28 cellular contexts compared by ENCODE assay signal in the genomic region with DNA sequence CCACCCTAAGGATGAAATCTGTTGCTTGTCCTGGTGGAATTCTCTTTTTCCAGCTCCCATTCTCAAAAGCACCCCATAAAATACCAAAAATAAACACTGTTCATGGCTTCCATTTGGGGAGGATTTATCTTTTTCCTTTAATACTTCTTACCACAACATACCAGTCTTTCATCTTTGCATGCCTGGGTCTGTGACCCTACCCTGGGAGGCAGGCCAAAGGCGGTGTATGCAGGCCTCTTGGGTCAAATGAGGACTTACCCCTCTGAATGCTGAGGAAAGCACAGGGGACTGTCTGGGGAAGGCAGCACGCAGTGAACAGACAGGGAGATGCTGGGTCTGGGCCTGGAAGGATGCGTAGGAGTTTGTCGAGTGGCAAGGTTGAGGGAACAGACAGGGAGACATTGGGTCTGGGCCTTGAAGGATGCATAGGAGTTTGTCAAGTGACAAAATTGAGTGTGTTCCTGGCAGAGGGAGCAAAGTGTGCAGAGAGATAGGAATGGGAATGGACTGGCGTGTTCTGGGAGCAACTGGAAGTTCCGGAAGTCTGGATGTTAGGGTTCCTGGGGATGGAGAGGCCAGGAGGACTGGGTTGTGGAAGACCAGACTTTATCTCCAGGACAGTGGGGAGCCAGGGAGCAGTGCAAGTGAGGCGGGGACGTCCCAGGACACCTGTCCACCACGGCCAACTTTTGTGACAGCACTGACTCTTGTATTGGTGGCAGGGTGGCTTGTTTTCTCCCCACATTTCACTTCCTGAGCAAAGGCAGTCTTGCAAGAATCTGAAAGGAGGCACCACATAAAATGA. TPM values are rescaled to one million over a fixed set of nuclear protein-coding genes. Genes with fewer than 3 reads are reported as not detected.
DNase-seq lines count a peak whose midpoint lies in the region; ATAC-seq, FAIRE-seq and TF ChIP-seq lines count a peak whose summit lies in the region.
"Had no signal": no experiment of that assay in that cellular context is flagged by ENCODE, and none has a peak within 500 bp of the region (broad histone marks: within the 10 kb centered on the region; RNA-seq: fewer than 3 reads in every experiment).

No MANE protein-coding gene starts in this region.

- H3K9me3 ChIP-seq in effector memory CD4-positive, alpha-beta T cell (ENCODE audit: control insufficient read depth, low read length) = no peaks in the 10 kb centered on the region
- H3K9me3 ChIP-seq: gastrocnemius medialis, Peyer's patch had no signal

- POLR2A ChIA-PET in BJ (lab: Charles Lee) = no interaction called here

- FAIRE-seq in endometrium (lab: Jason Lieb, UNC) = peak; percentile 83
- FAIRE-seq: GM12891 had no signal

- intact Hi-C loops in sciatic nerve (cut with DNase I) = no loop called here

- DNase-seq in BJ (ENCODE audit: low read depth) (peak; percentile 56), H7 (peak; percentile 24), sciatic nerve (ENCODE audit: low spot score) (peak; percentile 28), ecto neural progenitor cell (ENCODE audit: low spot score) (no peak)
- DNase-seq in effector memory CD4-positive, alpha-beta T cell = no peak
- DNase-seq: activated CD4-positive, alpha-beta T cell treated with anti-CD3 and anti-CD28 coated beads, Interleukin-2, amount 10 ng/mL, durations not matched to agents 7 days and 5 days; activated naive CD8-positive, alpha-beta T cell treated with anti-CD3 and anti-CD28 coated beads, Interleukin-2, amount 10 ng/mL, durations not matched to agents 7 days and 5 days; cerebellar nuclear complex; effector CD4-positive, alpha-beta T cell; gastrocnemius medialis; GF-D8; GM23248; islet precursor cell; NCI-H146; NCI-H510A treated with DMSO at 0.1 percent for 48 hours; right cardiac atrium; stimulated activated CD4-positive, alpha-beta T cell treated with anti-CD3 and anti-CD28 coated beads, Interleukin-15, amount 100 ng/mL, for 24 hours had no signal

- TF ChIP-seq CTCF in BJ (IDR thresholded peaks at IDR 0.05; ENCODE audit: insufficient read depth, low read depth, low read length) = no peak

- no peak for ATAC-seq in sciatic nerve
- no peak for ATAC-seq in HG03442 (IDR thresholded peaks at IDR 0.05; ENCODE audit: unreplicated experiment)
- no peak for ATAC-seq in GM19351 (IDR thresholded peaks at IDR 0.05; ENCODE audit: unreplicated experiment)
- ATAC-seq: CD8-positive, alpha-beta T cell; gastrocnemius medialis; right cardiac atrium had no signal

- CTCF ChIA-PET in BJ (lab: Yijun Ruan, JAX) = interaction anchor here (1.1 to 1.4 kb wide), 2 partner anchors 9 to 101 kb away, joined by 3 to 4 read pairs; no protein-coding TSS in a partner anchor

- H3K27ac ChIP-seq in effector memory CD4-positive, alpha-beta T cell (ENCODE audit: insufficient read depth, low read length, poor library complexity, severe bottlenecking) = no peak overlapping the region
- H3K27ac ChIP-seq: esophagus muscularis mucosa, gastrocnemius medialis, GM23248, Peyer's patch, SJSA1, VCaP had no signal

- H3K36me3 ChIP-seq in BJ (ENCODE audit: control insufficient read depth, insufficient read depth, low read length) = no peaks in the 10 kb centered on the region
- H3K36me3 ChIP-seq in H7 (replicated peaks; ENCODE audit: control insufficient read depth, insufficient read depth, low read length) = no peaks in the 10 kb centered on the region
- no peaks in the 10 kb centered on the region for H3K36me3 ChIP-seq in effector memory CD4-positive, alpha-beta T cell (ENCODE audit: control insufficient read depth, insufficient read depth, low read length)
- H3K36me3 ChIP-seq: esophagus muscularis mucosa, gastrocnemius medialis, Peyer's patch, SJSA1 had no signal

- H3K4me1 ChIP-seq in effector memory CD4-positive, alpha-beta T cell (ENCODE audit: control insufficient read depth, insufficient read depth, low read length, poor library complexity, severe bottlenecking) = no peaks in the 10 kb centered on the region
- H3K4me1 ChIP-seq: esophagus muscularis mucosa, gastrocnemius medialis, SJSA1 had no signal

- H3K27me3 ChIP-seq in BJ (ENCODE audit: control insufficient read depth, insufficient read depth, low read length) (no peaks in the 10 kb centered on the region), H7 (ENCODE audit: control insufficient read depth, insufficient read depth, low read length) (no peaks in the 10 kb centered on the region)
- H3K27me3 ChIP-seq in effector memory CD4-positive, alpha-beta T cell (replicated peaks; ENCODE audit: control insufficient read depth, insufficient read depth, low read length, poor library complexity, severe bottlenecking) = no peaks in the 10 kb centered on the region
- H3K27me3 ChIP-seq: esophagus muscularis mucosa, gastrocnemius medialis, Peyer's patch, SJSA1 had no signal

- no peak overlapping the region for H3K4me3 ChIP-seq in BJ (ENCODE audit: low read depth, low read length)
- no peak overlapping the region for H3K4me3 ChIP-seq in H7 (ENCODE audit: insufficient read depth, low read depth, low read length)
- H3K4me3 ChIP-seq in effector memory CD4-positive, alpha-beta T cell (ENCODE audit: insufficient read depth, low read depth, low read length, poor library complexity, severe bottlenecking) = no peak overlapping the region
- H3K4me3 ChIP-seq: esophagus muscularis mucosa, gastrocnemius medialis, GM23248, lung, Peyer's patch, SJSA1 had no signal

RNA-seq across cellular contexts. Expression of a gene that starts 40.8 kb away (rescaled TPM):
- polyA plus RNA-seq in BJ (2011; rRNA removed) = 0.07 and 0.18 TPM in 2 replicates
- not detected in 2 replicates for polyA minus RNA-seq in BJ (2011; rRNA and poly(A)+ RNA removed)
- total RNA-seq in H7 (2014; rRNA removed; shearing (Covaris generic)) = not detected in 2 replicates
- total RNA-seq in sciatic nerve = not detected
- total RNA-seq: activated CD4-positive, alpha-beta T cell treated with anti-CD3 and anti-CD28 coated beads, Interleukin-2, amount 10 ng/mL, durations not matched to agents 7 days and 5 days; activated naive CD8-positive, alpha-beta T cell treated with anti-CD3 and anti-CD28 coated beads, Interleukin-2, amount 10 ng/mL, durations not matched to agents 7 days and 5 days; activated T-helper 2 cell treated with anti-CD3 and anti-CD28 coated beads, Interferon-gamma antibody, Interleukin-2, Interleukin-4, amounts not matched to agents 10 μg/mL and 5 μg/mL and 100 μg/mL, durations not matched to agents 14 hours and 24 hours and 36 hours; CD8-positive, alpha-beta T cell; esophagus muscularis mucosa; GM23248; lung; Peyer's patch; right cardiac atrium; SJSA1 had no signal
- polyA plus RNA-seq: GM23248, lung, right cardiac atrium had no signal

Comparison
In these comparisons a context has a peak if more than half of its experiments do, and no peak if none do; other contexts are left out.
1. DNase-seq: peak in BJ (single experiment), H7 (single experiment) and sciatic nerve (single experiment); none in ecto neural progenitor cell (single experiment) and effector memory CD4-positive, alpha-beta T cell (0 of 3).